28 cellular contexts compared by ENCODE assay signal in genomic region chr14:55427439-55427838, GRCh38. TPM values are rescaled to one million over a fixed set of nuclear protein-coding genes. Genes with fewer than 3 reads are reported as not detected.
A peak's percentile ranks its signal among the peaks of the same experiment; 100 is the strongest.
DNase-seq lines count a peak whose midpoint lies in the region; ATAC-seq and TF ChIP-seq lines count a peak whose summit lies in the region.
"Had no signal": no experiment of that assay in that cellular context is flagged by ENCODE, and none has a peak within 500 bp of the region (broad histone marks: within the 10 kb centered on the region; RNA-seq: fewer than 3 reads in every experiment).

No MANE protein-coding gene starts in this region.

- H3K36me3 Mint-ChIP-seq in GM23338 (ENCODE audit: low read depth), result no peaks in the 10 kb centered on the region
- H3K36me3 Mint-ChIP-seq: CD8-positive, alpha-beta T cell; mesothelial cell of epicardium; naive thymus-derived CD8-positive, alpha-beta T cell had no signal

- H3K4me3 ChIP-seq in GM23338 (no peak overlapping the region), parathyroid adenoma (ENCODE audit: low read depth, low read length) (no peak overlapping the region), esophagus squamous epithelium (no peak overlapping the region)
- H3K4me3 ChIP-seq: dorsolateral prefrontal cortex, right atrium auricular region, thoracic aorta had no signal

- H3K27ac ChIP-seq in GM23338 (ENCODE audit: low read depth) (no peak overlapping the region), parathyroid adenoma (no peak overlapping the region), esophagus squamous epithelium (no peak overlapping the region)
- H3K27ac ChIP-seq: dorsolateral prefrontal cortex, right atrium auricular region, thoracic aorta had no signal

- H3K9me3 ChIP-seq in parathyroid adenoma (ENCODE audit: control insufficient read depth, low read length), result no peaks in the 10 kb centered on the region
- no peaks in the 10 kb centered on the region for H3K9me3 ChIP-seq in esophagus squamous epithelium
- H3K9me3 ChIP-seq: right atrium auricular region, thoracic aorta had no signal

- H3K4me1 ChIP-seq in GM23338 (ENCODE audit: insufficient read depth), result no peaks in the 10 kb centered on the region
- H3K4me1 ChIP-seq in parathyroid adenoma, result no peaks in the 10 kb centered on the region
- peaks cover 0 to 15% (median 0%) of the 10 kb centered on the region in 3 donors for H3K4me1 ChIP-seq in esophagus squamous epithelium
- H3K4me1 ChIP-seq: right atrium auricular region had no signal

- H3K4me3 Mint-ChIP-seq in GM23338, result no peak overlapping the region
- H3K4me3 Mint-ChIP-seq: activated T-cell treated with anti-CD3 and anti-CD28 coated beads, Interleukin-2, amount 50 U/mL, for 72 hours; CD8-positive, alpha-beta T cell; mesothelial cell of epicardium; naive thymus-derived CD8-positive, alpha-beta T cell had no signal

- ATAC-seq in GM23338, result 0 out of 3 replicates have a peak, but pooled peaks have one; percentile 25
- ATAC-seq: activated T-cell treated with anti-CD3 and anti-CD28 coated beads, Interleukin-2, amount 50 U/mL, for 72 hours; CD8-positive, alpha-beta T cell; left cardiac atrium; naive thymus-derived CD8-positive, alpha-beta T cell had no signal

- intact Hi-C loops in esophagus squamous epithelium (cut with DNase I), result no loop called here

- no peaks in the 10 kb centered on the region for H3K9me2 ChIP-seq in GM23338 (ENCODE audit: insufficient read depth)

- no peaks in the 10 kb centered on the region for H3K36me3 ChIP-seq in GM23338 (ENCODE audit: insufficient read depth)
- H3K36me3 ChIP-seq in parathyroid adenoma (ENCODE audit: control insufficient read depth, insufficient read depth, low read length), result no peaks in the 10 kb centered on the region
- H3K36me3 ChIP-seq in esophagus squamous epithelium, result no peaks in the 10 kb centered on the region
- H3K36me3 ChIP-seq: right atrium auricular region, thoracic aorta had no signal

- H3K4me2 ChIP-seq in GM23338 (no peak overlapping the region), parathyroid adenoma (ENCODE audit: low read length) (no peak overlapping the region)

- H3F3A ChIP-seq in GM23338 (replicated peaks; ENCODE audit: low read depth), result no peaks in the 10 kb centered on the region

- peaks cover 12% of the 10 kb centered on the region; the same call in 2 of the 3 replicates for H3K4me1 Mint-ChIP-seq in GM23338
- H3K4me1 Mint-ChIP-seq: mesothelial cell of epicardium had no signal

- no peaks in the 10 kb centered on the region for H3K27me3 Mint-ChIP-seq in GM23338 (ENCODE audit: insufficient read depth, low read depth, poor library complexity)
- H3K27me3 Mint-ChIP-seq: naive thymus-derived CD8-positive, alpha-beta T cell had no signal

- no peak for TF ChIP-seq CTCF in GM23338 (conservative IDR thresholded peaks at IDR 0.05; ENCODE audit: low read depth in 2 of 2)
- TF ChIP-seq CTCF in parathyroid adenoma (IDR thresholded peaks at IDR 0.05), result no peak
- no peak for TF ChIP-seq CTCF in esophagus squamous epithelium (IDR thresholded peaks at IDR 0.05)

- H3K79me2 ChIP-seq in GM23338 (replicated peaks; ENCODE audit: insufficient read depth) (no peaks in the 10 kb centered on the region), parathyroid adenoma (no peaks in the 10 kb centered on the region)

- no peaks in the 10 kb centered on the region for H4K20me1 ChIP-seq in GM23338 (replicated peaks; ENCODE audit: insufficient read depth)

- H3K27me3 ChIP-seq in GM23338 (ENCODE audit: insufficient read depth) (no peaks in the 10 kb centered on the region), parathyroid adenoma (ENCODE audit: control insufficient read depth, insufficient read depth, low read length) (no peaks in the 10 kb centered on the region), esophagus squamous epithelium (no peaks in the 10 kb centered on the region)
- H3K27me3 ChIP-seq: dorsolateral prefrontal cortex, right atrium auricular region had no signal

- H3K27ac Mint-ChIP-seq in GM23338, result no peak overlapping the region
- H3K27ac Mint-ChIP-seq: activated T-cell treated with anti-CD3 and anti-CD28 coated beads, Interleukin-2, amount 50 U/mL, for 72 hours; CD8-positive, alpha-beta T cell; mesothelial cell of epicardium had no signal

- TF ChIP-seq POLR2A in erythroblast (IDR thresholded peaks at IDR 0.05; ENCODE audit: low read length) (no peak), esophagus squamous epithelium (IDR thresholded peaks at IDR 0.05) (no peak)

- 76 to 84% methylated on average over 4 to 6 of the region's 7 CpGs for WGBS in esophagus squamous epithelium, 2 donors

- H3K9me3 Mint-ChIP-seq in GM23338, result no peaks in the 10 kb centered on the region
- H3K9me3 Mint-ChIP-seq: activated T-cell treated with anti-CD3 and anti-CD28 coated beads, Interleukin-2, amount 50 U/mL, for 72 hours; CD8-positive, alpha-beta T cell; mesothelial cell of epicardium; naive thymus-derived CD8-positive, alpha-beta T cell had no signal

- DNase-seq in GM23338 (ENCODE audit: low spot score), result peak; percentile 36
- DNase-seq in RKO (ENCODE audit: low spot score), result peak; percentile 30
- peak; percentile 11 to 49 for DNase-seq in erythroblast (lab: John Stamatoyannopoulos, UW)
- DNase-seq in esophagus squamous epithelium (lab: John Stamatoyannopoulos, UW), result no peak
- no peak for DNase-seq in NCI-H2196 treated with DMSO at 0.1 percent for 48 hours (lab: John Stamatoyannopoulos, UW; ENCODE audit: unreplicated experiment)
- no peak for DNase-seq in DMS114 treated with DMSO at 0.1 percent for 48 hours (lab: John Stamatoyannopoulos, UW; ENCODE audit: unreplicated experiment)
- no peak for DNase-seq in NCI-H524 treated with DMSO at 0.1 percent for 48 hours (lab: John Stamatoyannopoulos, UW)
- DNase-seq: activated CD4-positive, alpha-beta T cell treated with anti-CD3 and anti-CD28 coated beads for 4 hours; activated naive CD4-positive, alpha-beta T cell treated with anti-CD3 and anti-CD28 coated beads, Interleukin-2, amount 50 U/mL, for 16 hours; activated T-cell treated with anti-CD3 and anti-CD28 coated beads, Interleukin-2, amount 50 U/mL, for 72 hours; caudate nucleus; CD8-positive, alpha-beta T cell; DMS79 treated with DMSO at 0.1 percent for 48 hours; dorsolateral prefrontal cortex; left cardiac atrium; naive thymus-derived CD8-positive, alpha-beta T cell; NCI-H1417; NCI-H526 treated with DMSO at 0.1 percent for 48 hours; SHP77 treated with DMSO at 0.1 percent for 48 hours; stimulated activated CD4-positive, alpha-beta T cell treated with anti-CD3 and anti-CD28 coated beads, Interleukin-4, amount 100 ng/mL, for 24 hours; stimulated activated naive CD4-positive, alpha-beta T cell treated with Interleukin-2 at 50 U/mL for 16 hours; T-helper 1 cell had no signal

- no peak overlapping the region for H3K9ac ChIP-seq in parathyroid adenoma

- no peak overlapping the region for H2AFZ ChIP-seq in GM23338
- H2AFZ ChIP-seq in parathyroid adenoma, result peak overlapping the region; percentile 3

TF ChIP-seq in GM23338, 12 proteins besides CTCF, POLR2A, EP300 and RAD21 (continues in another document):
- TF ChIP-seq EZH2phosphoT487 (IDR thresholded peaks at IDR 0.05; ENCODE audit: unreplicated experiment) (no peak), JUNB (IDR thresholded peaks at IDR 0.05; ENCODE audit: unreplicated experiment) (no peak), STAT1 (IDR thresholded peaks at IDR 0.05; ENCODE audit: unreplicated experiment) (no peak), REST (IDR thresholded peaks at IDR 0.05; ENCODE audit: unreplicated experiment) (no peak), EZH2 (IDR thresholded peaks at IDR 0.05; ENCODE audit: low read depth, unreplicated experiment) (no peak), POLR2AphosphoS5 (IDR thresholded peaks at IDR 0.05; ENCODE audit: low read depth) (no peak), ETS1 (IDR thresholded peaks at IDR 0.05) (no peak)

RNA-seq across cellular contexts. Expression of gene TBPL2, which starts 13.0 kb away (rescaled TPM):
- total RNA-seq in GM23338 (2014; rRNA removed; shearing (Covaris generic)), result 0.24 TPM in 1 of 2 replicates, not detected in the other
- not detected in 2 replicates for polyA plus RNA-seq in GM23338 (2016; fragmentation: Nextera tagmentation; extraction: Ambion mirVana)
- not detected for total RNA-seq in esophagus squamous epithelium
- total RNA-seq: activated T-cell treated with anti-CD3 and anti-CD28 coated beads, Interleukin-2, amount 50 U/mL, for 72 hours; CD8-positive, alpha-beta T cell; epithelial cell of proximal tubule; left cardiac atrium; mesothelial cell of epicardium; naive thymus-derived CD8-positive, alpha-beta T cell; osteoblast; right atrium auricular region; thoracic aorta had no signal
- polyA plus RNA-seq: naive thymus-derived CD8-positive, alpha-beta T cell had no signal

RNA-seq across cellular contexts. Expression of gene ATG14, which starts 15.8 kb away (rescaled TPM):
- 15.2 and 15.6 TPM in 2 replicates for total RNA-seq in GM23338 (2014; rRNA removed; shearing (Covaris generic))
- 6.9 and 7.3 TPM in 2 replicates for polyA plus RNA-seq in GM23338 (2016; fragmentation: Nextera tagmentation; extraction: Ambion mirVana)
- 10 to 100 TPM in 1 of 4 donors, 1 to 10 TPM in 3; 4.6 to 12.8 (median 7.5) TPM for total RNA-seq in esophagus squamous epithelium

Comparison
In these comparisons a context has a peak if more than half of its experiments do, and no peak if none do; other contexts are left out.
1. DNase-seq: peak in GM23338 (single experiment), RKO (single experiment) and erythroblast (2 of 2); none in esophagus squamous epithelium (single experiment), NCI-H2196 treated with DMSO at 0.1 percent for 48 hours (single experiment), DMS114 treated with DMSO at 0.1 percent for 48 hours (single experiment) and NCI-H524 treated with DMSO at 0.1 percent for 48 hours (single experiment).